1 cellular context compared by ENCODE assay signal in the genomic region with DNA sequence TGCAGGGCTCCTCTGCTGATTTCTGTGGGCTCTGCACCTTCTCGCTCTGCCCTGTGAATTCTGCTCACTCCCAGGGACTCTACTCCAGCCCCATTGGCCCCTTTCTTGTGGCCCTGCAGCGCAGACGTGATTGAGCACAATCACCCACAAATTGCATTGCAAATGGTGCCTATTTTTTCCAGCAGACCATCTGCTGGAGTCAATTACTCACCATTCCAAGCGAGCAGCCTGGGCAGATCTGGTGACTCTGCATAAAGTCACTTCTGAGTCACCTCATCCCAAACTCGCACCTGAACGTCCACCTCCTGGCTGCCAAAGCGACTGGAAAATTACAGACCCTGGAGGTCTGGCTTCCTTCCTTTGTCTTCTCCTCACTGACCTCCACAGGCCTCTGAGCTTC.
TF ChIP-seq lines count a peak whose summit lies in the region.

No MANE protein-coding gene starts in this region.

TF ChIP-seq in H1, 55 proteins besides CTCF, POLR2A, EP300 and RAD21 (continued from another document):
- TF ChIP-seq POLR2AphosphoS5 (IDR thresholded peaks at IDR 0.05; ENCODE audit: low read depth, low read length) (no peak), USF2 (IDR thresholded peaks at IDR 0.05; ENCODE audit: low read length) (no peak), SP1 (IDR thresholded peaks at IDR 0.05; ENCODE audit: low read depth, low read length) (no peak), RBBP5 (IDR thresholded peaks at IDR 0.05; ENCODE audit: borderline replicate concordance, low read depth, low read length) (no peak), HDAC2 (IDR thresholded peaks at IDR 0.05; ENCODE audit: borderline replicate concordance in 1 of 2, low read depth in 2 of 2, low read length in 2 of 2) (no peak)
